ENCODE assay signal across 9 cellular contexts in genomic region chr1:42955311-42956063, GRCh38. TPM values are rescaled to one million over a fixed set of nuclear protein-coding genes. Genes with fewer than 3 reads are reported as not detected.
DNase-seq lines count a peak whose midpoint lies in the region; ATAC-seq and TF ChIP-seq lines count a peak whose summit lies in the region.
"Had no signal": no experiment of that assay in that cellular context is flagged by ENCODE, and none has a peak within 500 bp of the region (broad histone marks: within the 10 kb centered on the region; RNA-seq: fewer than 3 reads in every experiment).

No MANE protein-coding gene starts in this region.

- ATAC-seq in foreskin keratinocyte (no peak), GM18868 (IDR thresholded peaks at IDR 0.05; ENCODE audit: unreplicated experiment) (no peak)
- ATAC-seq in stimulated activated naive CD8-positive, alpha-beta T cell treated with anti-CD3 and anti-CD28 coated beads, Interleukin-15, amount 100 ng/mL, for 72 hours, result no peak

- H3K4me1 ChIP-seq in foreskin keratinocyte, result peaks cover 46% of the 10 kb centered on the region

- peak overlapping the region; percentile 58 to 94 for H3K27ac Mint-ChIP-seq in stimulated activated naive CD8-positive, alpha-beta T cell treated with anti-CD3 and anti-CD28 coated beads, Interleukin-15, amount 100 ng/mL, for 72 hours

- no peaks in the 10 kb centered on the region for H3K9me3 Mint-ChIP-seq in stimulated activated naive CD8-positive, alpha-beta T cell treated with anti-CD3 and anti-CD28 coated beads, Interleukin-15, amount 100 ng/mL, for 72 hours

- H3K27me3 Mint-ChIP-seq in stimulated activated naive CD8-positive, alpha-beta T cell treated with anti-CD3 and anti-CD28 coated beads, Interleukin-15, amount 100 ng/mL, for 72 hours, result peaks cover 2% of the 10 kb centered on the region

- H3K4me1 Mint-ChIP-seq in stimulated activated naive CD8-positive, alpha-beta T cell treated with anti-CD3 and anti-CD28 coated beads, Interleukin-15, amount 100 ng/mL, for 72 hours, result peaks cover 75% of the 10 kb centered on the region

- H3K27me3 ChIP-seq in foreskin keratinocyte, result no peaks in the 10 kb centered on the region

- TF ChIP-seq CTCF in foreskin keratinocyte (conservative IDR thresholded peaks at IDR 0.05), result no peak

- peak; percentile 45 for DNase-seq in activated CD8-positive, alpha-beta memory T cell treated with anti-CD3 and anti-CD28 coated beads, Interleukin-2, amount 50 U/mL, for 4 hours
- no peak for DNase-seq in activated CD8-positive, alpha-beta memory T cell treated with anti-CD3 and anti-CD28 coated beads for 24 hours
- DNase-seq in SW480 (ENCODE audit: low spot score), result peak; percentile 54
- DNase-seq in foreskin keratinocyte, result peak in 1 of 2 donors; percentile 26
- DNase-seq in stimulated activated naive CD8-positive, alpha-beta T cell treated with anti-CD3 and anti-CD28 coated beads, Interleukin-15, amount 100 ng/mL, for 72 hours, result peak in 1 of 2 donors; percentile 26
- no peak for DNase-seq in SIG-M5 (lab: John Stamatoyannopoulos, UW)
- no peak for DNase-seq in central memory CD4-positive, alpha-beta T cell

- H3K27ac ChIP-seq in foreskin keratinocyte, result peak overlapping the region; percentile 23

- peak overlapping the region; percentile 78 to 93 for H3K4me3 Mint-ChIP-seq in stimulated activated naive CD8-positive, alpha-beta T cell treated with anti-CD3 and anti-CD28 coated beads, Interleukin-15, amount 100 ng/mL, for 72 hours
- H3K4me3 Mint-ChIP-seq: CD14-positive monocyte had no signal

RNA-seq across cellular contexts. Expression of gene SLC2A1, which starts 3.2 kb away (rescaled TPM):
- total RNA-seq in foreskin keratinocyte, result 204 and 209 TPM in 2 replicates
- 178 and 182 TPM in 2 replicates for polyA plus RNA-seq in foreskin keratinocyte

Comparison
In these comparisons a context has a peak if more than half of its experiments do, and no peak if none do; other contexts are left out.
1. DNase-seq: peak in activated CD8-positive, alpha-beta memory T cell treated with anti-CD3 and anti-CD28 coated beads, Interleukin-2, amount 50 U/mL, for 4 hours (single experiment) and SW480 (single experiment); none in activated CD8-positive, alpha-beta memory T cell treated with anti-CD3 and anti-CD28 coated beads for 24 hours (single experiment), SIG-M5 (single experiment) and central memory CD4-positive, alpha-beta T cell (single experiment).